21 cellular contexts compared by ENCODE assay signal in the genomic region with DNA sequence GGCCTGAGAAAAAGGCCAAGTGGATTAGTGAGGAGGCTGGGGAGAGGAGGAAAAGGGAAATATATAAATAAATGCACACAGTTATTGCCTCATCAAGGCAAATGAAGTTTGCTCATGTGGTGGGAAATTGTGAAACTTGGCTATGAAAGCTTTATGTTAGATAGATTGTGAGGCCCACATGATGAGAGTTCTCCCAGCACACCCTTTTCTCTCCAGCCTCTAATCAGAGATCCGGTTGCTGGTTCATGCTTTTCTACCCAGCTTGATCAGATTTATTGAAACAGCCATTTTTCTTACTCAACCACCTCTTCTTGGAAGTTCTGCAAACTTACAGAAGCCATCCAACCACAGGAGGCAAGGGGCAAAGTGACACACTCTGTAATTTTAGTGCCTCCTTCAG.
A peak's percentile ranks its signal among the peaks of the same experiment; 100 is the strongest.
DNase-seq lines count a peak whose midpoint lies in the region; ATAC-seq, FAIRE-seq and TF ChIP-seq lines count a peak whose summit lies in the region.
"Had no signal": no experiment of that assay in that cellular context is flagged by ENCODE, and none has a peak within 500 bp of the region (broad histone marks: within the 10 kb centered on the region; RNA-seq: fewer than 3 reads in every experiment).

No MANE protein-coding gene starts in this region.

- H3K4me3 ChIP-seq in mammary epithelial cell (replicated peaks in 1 of 3; ENCODE audit: insufficient read depth in 1 of 3, low read depth in 2 of 3, low read length in 3 of 3) (no peak overlapping the region), bronchial epithelial cell (ENCODE audit: low read depth, low read length) (no peak overlapping the region), left lung (no peak overlapping the region)
- H3K4me3 ChIP-seq: BLaER1, K562, tibial nerve had no signal

- H3K36me3 ChIP-seq in mammary epithelial cell (ENCODE audit: insufficient read depth, low read length) (no peaks in the 10 kb centered on the region), bronchial epithelial cell (ENCODE audit: control insufficient read depth, insufficient read depth, low read length) (no peaks in the 10 kb centered on the region), left lung (no peaks in the 10 kb centered on the region)
- H3K36me3 ChIP-seq: BLaER1, tibial nerve had no signal

- TF ChIP-seq CTCF in MCF 10A (IDR thresholded peaks at IDR 0.05; ENCODE audit: unreplicated experiment), result no peak
- TF ChIP-seq CTCF in mammary epithelial cell (conservative IDR thresholded peaks at IDR 0.05 in 1 of 2, IDR thresholded peaks at IDR 0.05 in 1 of 2; ENCODE audit: extremely low read depth in 1 of 2, insufficient read depth in 1 of 2, low read depth in 1 of 2, low read length in 2 of 2), result no peak
- TF ChIP-seq CTCF in bronchial epithelial cell (IDR thresholded peaks at IDR 0.05; ENCODE audit: insufficient read depth, low read length, severe bottlenecking), result no peak
- no peak for TF ChIP-seq CTCF in left lung (IDR thresholded peaks at IDR 0.05)

- no peak overlapping the region for H2AFZ ChIP-seq in mammary epithelial cell (ENCODE audit: low read depth, low read length)

- H3K27me3 ChIP-seq in mammary epithelial cell (ENCODE audit: insufficient read depth, low read length), result no peaks in the 10 kb centered on the region
- H3K27me3 ChIP-seq in bronchial epithelial cell (ENCODE audit: control insufficient read depth, insufficient read depth, low read length), result no peaks in the 10 kb centered on the region
- no peaks in the 10 kb centered on the region for H3K27me3 ChIP-seq in left lung
- H3K27me3 ChIP-seq: BLaER1, tibial nerve had no signal

- CTCF ChIA-PET in MCF 10A (lab: Yijun Ruan, JAX) (interaction anchor here (1.4 kb wide), 1 partner anchor 9 kb away, joined by 5 read pairs; no protein-coding TSS in a partner anchor), mammary epithelial cell (lab: Charles Lee; ENCODE audit: low non-redundant PET) (no interaction called here)

- no peaks in the 10 kb centered on the region for H4K20me1 ChIP-seq in mammary epithelial cell (ENCODE audit: insufficient read depth, low read length)
- H4K20me1 ChIP-seq: BLaER1 had no signal

- no peak overlapping the region for H3K9ac ChIP-seq in mammary epithelial cell (ENCODE audit: insufficient read depth, low read length)
- H3K9ac ChIP-seq: BLaER1 had no signal

- POLR2A ChIA-PET in MCF 10A (lab: Yijun Ruan, JAX), result interaction anchor here (0.6 kb wide), 1 partner anchor 874 kb away, joined by 3 read pairs; no protein-coding TSS in a partner anchor

- intact Hi-C loops in MCF 10A (cut with micrococcal nuclease), result no loop called here
- intact Hi-C loops in mammary epithelial cell (cut with micrococcal nuclease), result no loop called here
- intact Hi-C loops in left lung (cut with DNase I), result no loop called here

- no peak overlapping the region for H3K4me2 ChIP-seq in mammary epithelial cell (ENCODE audit: insufficient read depth, low read depth, low read length)
- H3K4me2 ChIP-seq: BLaER1 had no signal

- H3K27ac Mint-ChIP-seq in MCF 10A (ENCODE audit: low read depth, unreplicated experiment), result no peak overlapping the region
- H3K27ac Mint-ChIP-seq: stimulated activated effector memory CD8-positive, alpha-beta T cell treated with anti-CD3 and anti-CD28 coated beads, Interleukin-12 subunit alpha, Interleukin-12 subunit beta, amount 100 ng/mL, for 72 hours; T-helper 1 cell treated with Interleukin-12 subunit alpha and Interleukin-12 subunit beta and Interleukin-4 antibody, amounts not matched to agents 30 μg/mL and 1 μg/mL, for 36 hours had no signal

- H3K79me2 ChIP-seq in mammary epithelial cell (ENCODE audit: insufficient read depth, low read length), result no peaks in the 10 kb centered on the region

- dilution Hi-C loops in mammary epithelial cell (cut with HindIII; ENCODE audit: low sequenced_read_pairs), result no loop called here

- FAIRE-seq in bronchial epithelial cell (lab: Jason Lieb, UNC), result no peak
- FAIRE-seq: frontal cortex, K562 had no signal

- BruUV-seq in MCF 10A (replicated peaks; lab: Mats Ljungman, UMichigan), result no TSS peak
- no TSS peak for BruUV-seq in mammary epithelial cell (replicated peaks; lab: Mats Ljungman, UMichigan)

- in situ Hi-C loops in mammary epithelial cell (cut with MboI; ENCODE audit: low sequenced_read_pairs in 2 of 2), result no loop called here

- 100% methylated on average over 1 of the region's 1 CpG for WGBS in mammary epithelial cell (ENCODE audit: low coverage, missing lambda C conversion rate)

- no peaks in the 10 kb centered on the region for H3K4me1 ChIP-seq in mammary epithelial cell (ENCODE audit: insufficient read depth, low read length)
- H3K4me1 ChIP-seq in left lung, result peaks cover 0 to 41% of the 10 kb centered on the region in 2 donors

- H3K27ac ChIP-seq in mammary epithelial cell (ENCODE audit: insufficient read depth, low read depth, low read length) (no peak overlapping the region), left lung (peak overlapping the region in 1 of 2 donors; percentile 69)
- H3K27ac ChIP-seq: 22Rv1, BLaER1, tibial nerve had no signal

- ATAC-seq in left lung (peak; percentile 52), HG02981 (IDR thresholded peaks at IDR 0.05; ENCODE audit: unreplicated experiment) (no peak), GM19328 (IDR thresholded peaks at IDR 0.05; ENCODE audit: unreplicated experiment) (no peak)
- ATAC-seq: K562; stimulated activated effector memory CD8-positive, alpha-beta T cell treated with anti-CD3 and anti-CD28 coated beads, Interleukin-12 subunit alpha, Interleukin-12 subunit beta, amount 100 ng/mL, for 72 hours had no signal

- peak; percentile 36 for DNase-seq in MCF 10A (ENCODE audit: unreplicated experiment)
- DNase-seq in mammary epithelial cell, result no peak
- peak; percentile 5 for DNase-seq in bronchial epithelial cell (ENCODE audit: low read depth)
- DNase-seq in left lung, result no peak
- DNase-seq in RPMI8226, result no peak
- no peak for DNase-seq in HK-2 (ENCODE audit: unreplicated experiment)
- DNase-seq: activated CD4-positive, CD25-positive, alpha-beta regulatory T cell; caudate nucleus; effector CD4-positive, alpha-beta T cell; H9; NCI-H1417; stimulated activated CD4-positive, alpha-beta T cell treated with anti-CD3 and anti-CD28 coated beads, Interleukin-12 subunit alpha, Interleukin-12 subunit beta, amount 100 ng/mL, for 4 hours had no signal

- no peaks in the 10 kb centered on the region for H3K27me3 Mint-ChIP-seq in MCF 10A (ENCODE audit: insufficient read depth, unreplicated experiment)

- H3K9me3 Mint-ChIP-seq in MCF 10A (ENCODE audit: unreplicated experiment), result no peaks in the 10 kb centered on the region
- H3K9me3 Mint-ChIP-seq: H9; stimulated activated effector memory CD8-positive, alpha-beta T cell treated with anti-CD3 and anti-CD28 coated beads, Interleukin-12 subunit alpha, Interleukin-12 subunit beta, amount 100 ng/mL, for 72 hours; T-helper 1 cell treated with Interleukin-12 subunit alpha and Interleukin-12 subunit beta and Interleukin-4 antibody, amounts not matched to agents 30 μg/mL and 1 μg/mL, for 36 hours had no signal

- no peaks in the 10 kb centered on the region for H3K36me3 Mint-ChIP-seq in MCF 10A (ENCODE audit: insufficient read depth, unreplicated experiment)
- H3K36me3 Mint-ChIP-seq: stimulated activated effector memory CD8-positive, alpha-beta T cell treated with anti-CD3 and anti-CD28 coated beads, Interleukin-12 subunit alpha, Interleukin-12 subunit beta, amount 100 ng/mL, for 72 hours had no signal

- H3K4me1 Mint-ChIP-seq in MCF 10A (ENCODE audit: insufficient read depth, unreplicated experiment), result no peaks in the 10 kb centered on the region
- H3K4me1 Mint-ChIP-seq: H9; stimulated activated effector memory CD8-positive, alpha-beta T cell treated with anti-CD3 and anti-CD28 coated beads, Interleukin-12 subunit alpha, Interleukin-12 subunit beta, amount 100 ng/mL, for 72 hours had no signal

- no peak overlapping the region for H3K4me3 Mint-ChIP-seq in MCF 10A (ENCODE audit: unreplicated experiment)
- H3K4me3 Mint-ChIP-seq: H9; stimulated activated effector memory CD8-positive, alpha-beta T cell treated with anti-CD3 and anti-CD28 coated beads, Interleukin-12 subunit alpha, Interleukin-12 subunit beta, amount 100 ng/mL, for 72 hours; T-helper 1 cell treated with Interleukin-12 subunit alpha and Interleukin-12 subunit beta and Interleukin-4 antibody, amounts not matched to agents 30 μg/mL and 1 μg/mL, for 36 hours had no signal

- H3K9me3 ChIP-seq in mammary epithelial cell (replicated peaks; ENCODE audit: insufficient read depth, low read length) (no peaks in the 10 kb centered on the region), left lung (no peaks in the 10 kb centered on the region)
- H3K9me3 ChIP-seq: BLaER1, tibial nerve had no signal

Comparison
In these comparisons a context has a peak if more than half of its experiments do, and no peak if none do; other contexts are left out.
1. DNase-seq: peak in MCF 10A (single experiment) and bronchial epithelial cell (single experiment); none in mammary epithelial cell (single experiment), left lung (0 of 2), RPMI8226 (single experiment) and HK-2 (single experiment).